ENCODE assay signal across 1 cellular context in genomic region chr1:240683576-240683975, GRCh38.
TF ChIP-seq lines count a peak whose summit lies in the region.

No MANE protein-coding gene starts in this region.

TF ChIP-seq in GM23338, 12 proteins besides CTCF, POLR2A, EP300 and RAD21 (continued from another document):
- TF ChIP-seq, protein P1, sequence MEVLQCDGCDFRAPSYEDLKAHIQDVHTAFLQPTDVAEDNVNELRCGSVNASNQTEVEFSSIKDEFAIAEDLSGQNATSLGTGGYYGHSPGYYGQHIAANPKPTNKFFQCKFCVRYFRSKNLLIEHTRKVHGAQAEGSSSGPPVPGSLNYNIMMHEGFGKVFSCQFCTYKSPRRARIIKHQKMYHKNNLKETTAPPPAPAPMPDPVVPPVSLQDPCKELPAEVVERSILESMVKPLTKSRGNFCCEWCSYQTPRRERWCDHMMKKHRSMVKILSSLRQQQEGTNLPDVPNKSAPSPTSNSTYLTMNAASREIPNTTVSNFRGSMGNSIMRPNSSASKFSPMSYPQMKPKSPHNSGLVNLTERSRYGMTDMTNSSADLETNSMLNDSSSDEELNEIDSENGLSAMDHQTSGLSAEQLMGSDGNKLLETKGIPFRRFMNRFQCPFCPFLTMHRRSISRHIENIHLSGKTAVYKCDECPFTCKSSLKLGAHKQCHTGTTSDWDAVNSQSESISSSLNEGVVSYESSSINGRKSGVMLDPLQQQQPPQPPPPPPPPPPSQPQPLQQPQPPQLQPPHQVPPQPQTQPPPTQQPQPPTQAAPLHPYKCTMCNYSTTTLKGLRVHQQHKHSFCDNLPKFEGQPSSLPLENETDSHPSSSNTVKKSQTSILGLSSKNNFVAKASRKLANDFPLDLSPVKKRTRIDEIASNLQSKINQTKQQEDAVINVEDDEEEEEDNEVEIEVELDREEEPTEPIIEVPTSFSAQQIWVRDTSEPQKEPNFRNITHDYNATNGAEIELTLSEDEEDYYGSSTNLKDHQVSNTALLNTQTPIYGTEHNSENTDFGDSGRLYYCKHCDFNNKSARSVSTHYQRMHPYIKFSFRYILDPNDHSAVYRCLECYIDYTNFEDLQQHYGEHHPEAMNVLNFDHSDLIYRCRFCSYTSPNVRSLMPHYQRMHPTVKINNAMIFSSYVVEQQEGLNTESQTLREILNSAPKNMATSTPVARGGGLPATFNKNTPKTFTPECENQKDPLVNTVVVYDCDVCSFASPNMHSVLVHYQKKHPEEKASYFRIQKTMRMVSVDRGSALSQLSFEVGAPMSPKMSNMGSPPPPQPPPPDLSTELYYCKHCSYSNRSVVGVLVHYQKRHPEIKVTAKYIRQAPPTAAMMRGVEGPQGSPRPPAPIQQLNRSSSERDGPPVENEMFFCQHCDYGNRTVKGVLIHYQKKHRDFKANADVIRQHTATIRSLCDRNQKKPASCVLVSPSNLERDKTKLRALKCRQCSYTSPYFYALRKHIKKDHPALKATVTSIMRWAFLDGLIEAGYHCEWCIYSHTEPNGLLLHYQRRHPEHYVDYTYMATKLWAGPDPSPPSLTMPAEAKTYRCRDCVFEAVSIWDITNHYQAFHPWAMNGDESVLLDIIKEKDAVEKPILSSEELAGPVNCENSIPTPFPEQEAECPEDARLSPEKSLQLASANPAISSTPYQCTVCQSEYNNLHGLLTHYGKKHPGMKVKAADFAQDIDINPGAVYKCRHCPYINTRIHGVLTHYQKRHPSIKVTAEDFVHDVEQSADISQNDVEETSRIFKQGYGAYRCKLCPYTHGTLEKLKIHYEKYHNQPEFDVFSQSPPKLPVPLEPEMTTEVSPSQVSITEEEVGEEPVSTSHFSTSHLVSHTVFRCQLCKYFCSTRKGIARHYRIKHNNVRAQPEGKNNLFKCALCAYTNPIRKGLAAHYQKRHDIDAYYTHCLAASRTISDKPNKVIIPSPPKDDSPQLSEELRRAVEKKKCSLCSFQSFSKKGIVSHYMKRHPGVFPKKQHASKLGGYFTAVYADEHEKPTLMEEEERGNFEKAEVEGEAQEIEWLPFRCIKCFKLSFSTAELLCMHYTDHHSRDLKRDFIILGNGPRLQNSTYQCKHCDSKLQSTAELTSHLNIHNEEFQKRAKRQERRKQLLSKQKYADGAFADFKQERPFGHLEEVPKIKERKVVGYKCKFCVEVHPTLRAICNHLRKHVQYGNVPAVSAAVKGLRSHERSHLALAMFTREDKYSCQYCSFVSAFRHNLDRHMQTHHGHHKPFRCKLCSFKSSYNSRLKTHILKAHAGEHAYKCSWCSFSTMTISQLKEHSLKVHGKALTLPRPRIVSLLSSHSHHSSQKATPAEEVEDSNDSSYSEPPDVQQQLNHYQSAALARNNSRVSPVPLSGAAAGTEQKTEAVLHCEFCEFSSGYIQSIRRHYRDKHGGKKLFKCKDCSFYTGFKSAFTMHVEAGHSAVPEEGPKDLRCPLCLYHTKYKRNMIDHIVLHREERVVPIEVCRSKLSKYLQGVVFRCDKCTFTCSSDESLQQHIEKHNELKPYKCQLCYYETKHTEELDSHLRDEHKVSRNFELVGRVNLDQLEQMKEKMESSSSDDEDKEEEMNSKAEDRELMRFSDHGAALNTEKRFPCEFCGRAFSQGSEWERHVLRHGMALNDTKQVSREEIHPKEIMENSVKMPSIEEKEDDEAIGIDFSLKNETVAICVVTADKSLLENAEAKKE (CRISPR knock-in tag; IDR thresholded peaks at IDR 0.05), result no peak
TF ChIP-seq in GM23338: peak in this region for 0.
